Comparison of ENCODE assay signal across 23 cellular contexts in the genomic region with DNA sequence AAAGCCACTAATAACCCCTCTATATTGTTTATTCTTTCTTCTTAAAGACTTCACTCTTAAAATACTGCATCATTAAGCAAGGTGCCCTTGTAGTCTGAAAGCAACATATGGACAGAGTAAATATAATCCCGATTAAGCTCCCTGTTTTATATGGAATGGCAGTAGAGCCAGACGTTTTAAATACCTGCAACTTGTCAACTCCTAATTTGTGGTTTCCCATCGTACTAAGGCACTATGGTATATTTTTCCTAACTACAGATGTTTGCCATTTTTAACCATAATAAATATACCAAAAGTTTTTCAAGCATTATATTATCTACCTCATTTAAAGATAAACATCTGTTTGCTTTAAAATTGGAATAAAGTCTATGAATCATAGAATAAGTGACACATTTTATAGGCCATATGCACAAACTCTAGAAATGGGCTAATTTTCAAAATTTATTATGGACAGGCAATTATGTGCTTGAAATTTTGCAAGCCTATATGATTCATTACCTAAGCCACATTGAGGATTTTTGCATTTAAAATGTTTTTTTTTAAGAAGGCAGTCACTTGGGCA.
A peak's percentile ranks its signal among the peaks of the same experiment; 100 is the strongest.
DNase-seq lines count a peak whose midpoint lies in the region; FAIRE-seq and TF ChIP-seq lines count a peak whose summit lies in the region.
"Had no signal": no experiment of that assay in that cellular context is flagged by ENCODE, and none has a peak within 500 bp of the region (broad histone marks: within the 10 kb centered on the region; RNA-seq: fewer than 3 reads in every experiment).

No MANE protein-coding gene starts in this region.

- DNase-seq in EH (ENCODE audit: low read depth): peak; percentile 21
- DNase-seq in HFFc6: peak; percentile 0
- DNase-seq in NCI-H82 treated with DMSO at 0.1 percent for 48 hours (lab: John Stamatoyannopoulos, UW; ENCODE audit: unreplicated experiment): peak; percentile 69
- DNase-seq in stimulated activated CD4-positive, alpha-beta T cell treated with anti-CD3 and anti-CD28 coated beads, Interleukin-2, amount 100 ng/mL, for 24 hours: no peak
- no peak for DNase-seq in NCI-H128 (lab: John Stamatoyannopoulos, UW; ENCODE audit: unreplicated experiment)
- DNase-seq in dermis blood vessel endothelial cell: no peak
- DNase-seq in NCI-H2107 treated with DMSO at 0.1 percent for 48 hours (lab: John Stamatoyannopoulos, UW; ENCODE audit: unreplicated experiment): no peak
- DNase-seq: GF-D8, KBM-7, MG63, NCI-H1105 treated with DMSO at 0.1 percent for 48 hours, NCI-H2029, NCI-H510A, NCI-H774, OCI-M1, SK-N-SH, SW 1271, T-helper 9 cell had no signal

- no peaks in the 10 kb centered on the region for H3K36me3 Mint-ChIP-seq in HFFc6 (ENCODE audit: low read depth)

- H3K9me3 Mint-ChIP-seq in HFFc6: no peaks in the 10 kb centered on the region
- H3K9me3 Mint-ChIP-seq: T-helper 1 cell treated with Interleukin-12 subunit alpha and Interleukin-12 subunit beta and Interleukin-4 antibody, amounts not matched to agents 30 μg/mL and 1 μg/mL, for 36 hours had no signal

- FAIRE-seq in colon (lab: Jason Lieb, UNC): peak; percentile 55
- FAIRE-seq: A549, GM12892, H54 had no signal

- H3K4me1 Mint-ChIP-seq in HFFc6 (ENCODE audit: low read depth): peaks cover 43% of the 10 kb centered on the region

- no peak for TF ChIP-seq CTCF in HFFc6 (IDR thresholded peaks at IDR 0.05)

- no peaks in the 10 kb centered on the region; the same call in 1 of the 2 replicates for H3K27me3 Mint-ChIP-seq in HFFc6 (ENCODE audit: insufficient read depth)

- no peak overlapping the region for H3K4me3 Mint-ChIP-seq in HFFc6
- H3K4me3 Mint-ChIP-seq: T-helper 1 cell treated with Interleukin-12 subunit alpha and Interleukin-12 subunit beta and Interleukin-4 antibody, amounts not matched to agents 30 μg/mL and 1 μg/mL, for 36 hours had no signal

- no peak overlapping the region for H3K27ac Mint-ChIP-seq in HFFc6
- H3K27ac Mint-ChIP-seq: T-helper 1 cell treated with Interleukin-12 subunit alpha and Interleukin-12 subunit beta and Interleukin-4 antibody, amounts not matched to agents 30 μg/mL and 1 μg/mL, for 36 hours had no signal

Comparison
In these comparisons a context has a peak if more than half of its experiments do, and no peak if none do; other contexts are left out.
1. DNase-seq: peak in EH (single experiment), HFFc6 (single experiment) and NCI-H82 treated with DMSO at 0.1 percent for 48 hours (single experiment); none in stimulated activated CD4-positive, alpha-beta T cell treated with anti-CD3 and anti-CD28 coated beads, Interleukin-2, amount 100 ng/mL, for 24 hours (0 of 2), NCI-H128 (single experiment), dermis blood vessel endothelial cell (single experiment) and NCI-H2107 treated with DMSO at 0.1 percent for 48 hours (single experiment).